ENCODE assay signal across 1 cellular context in the genomic region with DNA sequence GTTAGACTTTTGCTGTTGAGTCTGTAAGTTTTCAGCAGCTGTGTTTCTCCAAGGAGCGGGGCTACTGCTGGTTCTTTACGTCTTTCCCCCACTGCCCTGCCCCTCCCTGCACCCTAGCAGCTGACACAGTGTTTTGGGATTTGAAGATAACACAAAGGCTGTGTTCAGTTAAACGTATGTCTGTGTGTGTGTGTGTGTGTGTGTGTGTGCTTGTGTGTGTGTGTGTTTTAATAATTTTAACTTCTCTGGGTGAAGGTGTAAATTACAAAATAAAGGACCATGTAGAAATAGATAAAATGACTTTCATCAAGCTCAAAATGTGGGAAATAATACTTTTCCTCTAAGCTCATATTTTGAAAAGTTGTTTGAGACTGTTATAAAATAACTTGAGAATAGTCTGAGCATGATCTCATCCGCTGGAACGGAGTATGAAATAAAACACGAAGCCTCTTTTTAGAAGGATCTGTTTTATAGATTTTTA.
TF ChIP-seq lines count a peak whose summit lies in the region.

No MANE protein-coding gene starts in this region.

TF ChIP-seq in HEK293, 187 proteins besides CTCF, POLR2A, EP300 and RAD21 (continued from another document):
- TF ChIP-seq ZNF24 (tag by site-specific recombination; IDR thresholded peaks at IDR 0.05): peak; percentile 51; the same call in 1 of the 2 replicates
- TF ChIP-seq ZNF843 (tag by site-specific recombination; IDR thresholded peaks at IDR 0.05): 0 out of 2 replicates have a peak, but pooled peaks have one; percentile 39
- no peak for TF ChIP-seq FEZF1 (tag by site-specific recombination; IDR thresholded peaks at IDR 0.05)
- no peak for TF ChIP-seq MEIS1 (CRISPR knock-in tag; IDR thresholded peaks at IDR 0.05; ENCODE audit: borderline replicate concordance)
- TF ChIP-seq ZNF324 (tag by site-specific recombination; IDR thresholded peaks at IDR 0.05): peak; percentile 73
- TF ChIP-seq ZNF660 (tag by site-specific recombination; IDR thresholded peaks at IDR 0.05): no peak
- TF ChIP-seq MZF1 (tag by site-specific recombination; IDR thresholded peaks at IDR 0.05; ENCODE audit: borderline replicate concordance): no peak
- TF ChIP-seq ZNF623 (tag by site-specific recombination; IDR thresholded peaks at IDR 0.05): no peak
- no peak for TF ChIP-seq ZNF341 (tag by site-specific recombination; IDR thresholded peaks at IDR 0.05; ENCODE audit: low read depth)
- peak; percentile 53; the same call in 1 of the 2 replicates for TF ChIP-seq HOXD13 (CRISPR knock-in tag; IDR thresholded peaks at IDR 0.05; ENCODE audit: borderline replicate concordance)
- no peak for TF ChIP-seq ZNF19 (tag by site-specific recombination; IDR thresholded peaks at IDR 0.05; ENCODE audit: low read depth)
- peak; percentile 65 for TF ChIP-seq ZNF558 (tag by site-specific recombination; IDR thresholded peaks at IDR 0.05)
- no peak for TF ChIP-seq ZNF10 (tag by site-specific recombination; IDR thresholded peaks at IDR 0.05)
- no peak for TF ChIP-seq SALL2 (tag by site-specific recombination; IDR thresholded peaks at IDR 0.05; ENCODE audit: borderline replicate concordance)
- peak; percentile 85 for TF ChIP-seq ZNF501 (tag by site-specific recombination; IDR thresholded peaks at IDR 0.05)
- TF ChIP-seq, protein P1, sequence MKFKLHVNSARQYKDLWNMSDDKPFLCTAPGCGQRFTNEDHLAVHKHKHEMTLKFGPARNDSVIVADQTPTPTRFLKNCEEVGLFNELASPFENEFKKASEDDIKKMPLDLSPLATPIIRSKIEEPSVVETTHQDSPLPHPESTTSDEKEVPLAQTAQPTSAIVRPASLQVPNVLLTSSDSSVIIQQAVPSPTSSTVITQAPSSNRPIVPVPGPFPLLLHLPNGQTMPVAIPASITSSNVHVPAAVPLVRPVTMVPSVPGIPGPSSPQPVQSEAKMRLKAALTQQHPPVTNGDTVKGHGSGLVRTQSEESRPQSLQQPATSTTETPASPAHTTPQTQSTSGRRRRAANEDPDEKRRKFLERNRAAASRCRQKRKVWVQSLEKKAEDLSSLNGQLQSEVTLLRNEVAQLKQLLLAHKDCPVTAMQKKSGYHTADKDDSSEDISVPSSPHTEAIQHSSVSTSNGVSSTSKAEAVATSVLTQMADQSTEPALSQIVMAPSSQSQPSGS (tag by site-specific recombination; IDR thresholded peaks at IDR 0.05; ENCODE audit: low read depth): 0 out of 2 replicates have a peak, but pooled peaks have one; percentile 37
- no peak for TF ChIP-seq SP3 (tag by site-specific recombination; IDR thresholded peaks at IDR 0.05)
- TF ChIP-seq, protein P2, sequence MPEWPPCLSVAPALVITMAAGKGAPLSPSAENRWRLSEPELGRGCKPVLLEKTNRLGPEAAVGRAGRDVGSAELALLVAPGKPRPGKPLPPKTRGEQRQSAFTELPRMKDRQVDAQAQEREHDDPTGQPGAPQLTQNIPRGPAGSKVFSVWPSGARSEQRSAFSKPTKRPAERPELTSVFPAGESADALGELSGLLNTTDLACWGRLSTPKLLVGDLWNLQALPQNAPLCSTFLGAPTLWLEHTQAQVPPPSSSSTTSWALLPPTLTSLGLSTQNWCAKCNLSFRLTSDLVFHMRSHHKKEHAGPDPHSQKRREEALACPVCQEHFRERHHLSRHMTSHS (tag by site-specific recombination; IDR thresholded peaks at IDR 0.05): no peak
- no peak for TF ChIP-seq ZNF155 (tag by site-specific recombination; IDR thresholded peaks at IDR 0.05)
- TF ChIP-seq ZBTB1 (tag by site-specific recombination; IDR thresholded peaks at IDR 0.05): no peak; the same call in 1 of the 2 replicates
- TF ChIP-seq ZNF114 (tag by site-specific recombination; IDR thresholded peaks at IDR 0.05): no peak
- no peak for TF ChIP-seq GLI4 (tag by site-specific recombination; IDR thresholded peaks at IDR 0.05)
- no peak for TF ChIP-seq ZBTB48 (tag by site-specific recombination; IDR thresholded peaks at IDR 0.05)
- no peak for TF ChIP-seq ZNF266 (tag by site-specific recombination; IDR thresholded peaks at IDR 0.05; ENCODE audit: low read depth)
- TF ChIP-seq KLF1 (tag by site-specific recombination; IDR thresholded peaks at IDR 0.05): peak; percentile 52
- TF ChIP-seq, protein P3, sequence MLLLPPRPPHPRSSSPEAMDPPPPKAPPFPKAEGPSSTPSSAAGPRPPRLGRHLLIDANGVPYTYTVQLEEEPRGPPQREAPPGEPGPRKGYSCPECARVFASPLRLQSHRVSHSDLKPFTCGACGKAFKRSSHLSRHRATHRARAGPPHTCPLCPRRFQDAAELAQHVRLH (tag by site-specific recombination; IDR thresholded peaks at IDR 0.05): no peak
- no peak for TF ChIP-seq ZNF394 (tag by site-specific recombination; IDR thresholded peaks at IDR 0.05; ENCODE audit: borderline replicate concordance)
- no peak for TF ChIP-seq ZNF571 (tag by site-specific recombination; IDR thresholded peaks at IDR 0.05)
- TF ChIP-seq, protein P4, sequence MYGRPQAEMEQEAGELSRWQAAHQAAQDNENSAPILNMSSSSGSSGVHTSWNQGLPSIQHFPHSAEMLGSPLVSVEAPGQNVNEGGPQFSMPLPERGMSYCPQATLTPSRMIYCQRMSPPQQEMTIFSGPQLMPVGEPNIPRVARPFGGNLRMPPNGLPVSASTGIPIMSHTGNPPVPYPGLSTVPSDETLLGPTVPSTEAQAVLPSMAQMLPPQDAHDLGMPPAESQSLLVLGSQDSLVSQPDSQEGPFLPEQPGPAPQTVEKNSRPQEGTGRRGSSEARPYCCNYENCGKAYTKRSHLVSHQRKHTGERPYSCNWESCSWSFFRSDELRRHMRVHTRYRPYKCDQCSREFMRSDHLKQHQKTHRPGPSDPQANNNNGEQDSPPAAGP (tag by site-specific recombination; IDR thresholded peaks at IDR 0.05): no peak
- no peak for TF ChIP-seq ZNF202 (tag by site-specific recombination; IDR thresholded peaks at IDR 0.05; ENCODE audit: borderline replicate concordance)
- no peak for TF ChIP-seq ZNF239 (tag by site-specific recombination; IDR thresholded peaks at IDR 0.05)
- no peak for TF ChIP-seq SCRT2 (tag by site-specific recombination; IDR thresholded peaks at IDR 0.05)
- TF ChIP-seq, protein P5, sequence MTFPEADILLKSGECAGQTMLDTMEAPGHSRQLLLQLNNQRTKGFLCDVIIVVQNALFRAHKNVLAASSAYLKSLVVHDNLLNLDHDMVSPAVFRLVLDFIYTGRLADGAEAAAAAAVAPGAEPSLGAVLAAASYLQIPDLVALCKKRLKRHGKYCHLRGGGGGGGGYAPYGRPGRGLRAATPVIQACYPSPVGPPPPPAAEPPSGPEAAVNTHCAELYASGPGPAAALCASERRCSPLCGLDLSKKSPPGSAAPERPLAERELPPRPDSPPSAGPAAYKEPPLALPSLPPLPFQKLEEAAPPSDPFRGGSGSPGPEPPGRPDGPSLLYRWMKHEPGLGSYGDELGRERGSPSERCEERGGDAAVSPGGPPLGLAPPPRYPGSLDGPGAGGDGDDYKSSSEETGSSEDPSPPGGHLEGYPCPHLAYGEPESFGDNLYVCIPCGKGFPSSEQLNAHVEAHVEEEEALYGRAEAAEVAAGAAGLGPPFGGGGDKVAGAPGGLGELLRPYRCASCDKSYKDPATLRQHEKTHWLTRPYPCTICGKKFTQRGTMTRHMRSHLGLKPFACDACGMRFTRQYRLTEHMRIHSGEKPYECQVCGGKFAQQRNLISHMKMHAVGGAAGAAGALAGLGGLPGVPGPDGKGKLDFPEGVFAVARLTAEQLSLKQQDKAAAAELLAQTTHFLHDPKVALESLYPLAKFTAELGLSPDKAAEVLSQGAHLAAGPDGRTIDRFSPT (tag by site-specific recombination; IDR thresholded peaks at IDR 0.05): peak; percentile 64
- no peak for TF ChIP-seq ZNF707 (tag by site-specific recombination; IDR thresholded peaks at IDR 0.05)
- TF ChIP-seq, protein P6, sequence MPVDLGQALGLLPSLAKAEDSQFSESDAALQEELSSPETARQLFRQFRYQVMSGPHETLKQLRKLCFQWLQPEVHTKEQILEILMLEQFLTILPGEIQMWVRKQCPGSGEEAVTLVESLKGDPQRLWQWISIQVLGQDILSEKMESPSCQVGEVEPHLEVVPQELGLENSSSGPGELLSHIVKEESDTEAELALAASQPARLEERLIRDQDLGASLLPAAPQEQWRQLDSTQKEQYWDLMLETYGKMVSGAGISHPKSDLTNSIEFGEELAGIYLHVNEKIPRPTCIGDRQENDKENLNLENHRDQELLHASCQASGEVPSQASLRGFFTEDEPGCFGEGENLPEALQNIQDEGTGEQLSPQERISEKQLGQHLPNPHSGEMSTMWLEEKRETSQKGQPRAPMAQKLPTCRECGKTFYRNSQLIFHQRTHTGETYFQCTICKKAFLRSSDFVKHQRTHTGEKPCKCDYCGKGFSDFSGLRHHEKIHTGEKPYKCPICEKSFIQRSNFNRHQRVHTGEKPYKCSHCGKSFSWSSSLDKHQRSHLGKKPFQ (tag by site-specific recombination; IDR thresholded peaks at IDR 0.05): no peak
- TF ChIP-seq ZEB2 (tag by site-specific recombination; IDR thresholded peaks at IDR 0.05): peak; percentile 49; the same call in 1 of the 2 replicates
- no peak for TF ChIP-seq ZNF121 (tag by site-specific recombination; IDR thresholded peaks at IDR 0.05)
- TF ChIP-seq ZFP37 (tag by site-specific recombination; IDR thresholded peaks at IDR 0.05): peak; percentile 91
- TF ChIP-seq ZNF530 (tag by site-specific recombination; IDR thresholded peaks at IDR 0.05; ENCODE audit: low read depth): no peak
- TF ChIP-seq ZNF561 (tag by site-specific recombination; IDR thresholded peaks at IDR 0.05; ENCODE audit: borderline replicate concordance): no peak
- no peak for TF ChIP-seq ZNF596 (tag by site-specific recombination; IDR thresholded peaks at IDR 0.05)
- TF ChIP-seq MYNN (tag by site-specific recombination; IDR thresholded peaks at IDR 0.05; ENCODE audit: borderline replicate concordance): peak; percentile 99
- no peak for TF ChIP-seq ZNF416 (tag by site-specific recombination; IDR thresholded peaks at IDR 0.05)
- TF ChIP-seq GLI2 (tag by site-specific recombination; IDR thresholded peaks at IDR 0.05; ENCODE audit: borderline replicate concordance, low read depth): no peak
- TF ChIP-seq, protein P7, sequence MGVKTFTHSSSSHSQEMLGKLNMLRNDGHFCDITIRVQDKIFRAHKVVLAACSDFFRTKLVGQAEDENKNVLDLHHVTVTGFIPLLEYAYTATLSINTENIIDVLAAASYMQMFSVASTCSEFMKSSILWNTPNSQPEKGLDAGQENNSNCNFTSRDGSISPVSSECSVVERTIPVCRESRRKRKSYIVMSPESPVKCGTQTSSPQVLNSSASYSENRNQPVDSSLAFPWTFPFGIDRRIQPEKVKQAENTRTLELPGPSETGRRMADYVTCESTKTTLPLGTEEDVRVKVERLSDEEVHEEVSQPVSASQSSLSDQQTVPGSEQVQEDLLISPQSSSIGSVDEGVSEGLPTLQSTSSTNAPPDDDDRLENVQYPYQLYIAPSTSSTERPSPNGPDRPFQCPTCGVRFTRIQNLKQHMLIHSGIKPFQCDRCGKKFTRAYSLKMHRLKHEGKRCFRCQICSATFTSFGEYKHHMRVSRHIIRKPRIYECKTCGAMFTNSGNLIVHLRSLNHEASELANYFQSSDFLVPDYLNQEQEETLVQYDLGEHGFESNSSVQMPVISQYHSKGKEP (tag by site-specific recombination; IDR thresholded peaks at IDR 0.05): no peak
- TF ChIP-seq ZNF174 (tag by site-specific recombination; IDR thresholded peaks at IDR 0.05): no peak
- no peak for TF ChIP-seq ZNF521 (tag by site-specific recombination; IDR thresholded peaks at IDR 0.05)
- TF ChIP-seq YY1 (tag by site-specific recombination; IDR thresholded peaks at IDR 0.05): no peak
- TF ChIP-seq, protein P8, sequence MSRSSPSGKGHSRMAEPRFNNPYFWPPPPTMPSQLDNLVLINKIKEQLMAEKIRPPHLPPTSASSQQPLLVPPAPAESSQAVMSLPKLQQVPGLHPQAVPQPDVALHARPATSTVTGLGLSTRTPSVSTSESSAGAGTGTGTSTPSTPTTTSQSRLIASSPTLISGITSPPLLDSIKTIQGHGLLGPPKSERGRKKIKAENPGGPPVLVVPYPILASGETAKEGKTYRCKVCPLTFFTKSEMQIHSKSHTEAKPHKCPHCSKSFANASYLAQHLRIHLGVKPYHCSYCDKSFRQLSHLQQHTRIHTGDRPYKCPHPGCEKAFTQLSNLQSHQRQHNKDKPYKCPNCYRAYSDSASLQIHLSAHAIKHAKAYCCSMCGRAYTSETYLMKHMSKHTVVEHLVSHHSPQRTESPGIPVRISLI (tag by site-specific recombination; IDR thresholded peaks at IDR 0.05): no peak
- TF ChIP-seq, protein P9, sequence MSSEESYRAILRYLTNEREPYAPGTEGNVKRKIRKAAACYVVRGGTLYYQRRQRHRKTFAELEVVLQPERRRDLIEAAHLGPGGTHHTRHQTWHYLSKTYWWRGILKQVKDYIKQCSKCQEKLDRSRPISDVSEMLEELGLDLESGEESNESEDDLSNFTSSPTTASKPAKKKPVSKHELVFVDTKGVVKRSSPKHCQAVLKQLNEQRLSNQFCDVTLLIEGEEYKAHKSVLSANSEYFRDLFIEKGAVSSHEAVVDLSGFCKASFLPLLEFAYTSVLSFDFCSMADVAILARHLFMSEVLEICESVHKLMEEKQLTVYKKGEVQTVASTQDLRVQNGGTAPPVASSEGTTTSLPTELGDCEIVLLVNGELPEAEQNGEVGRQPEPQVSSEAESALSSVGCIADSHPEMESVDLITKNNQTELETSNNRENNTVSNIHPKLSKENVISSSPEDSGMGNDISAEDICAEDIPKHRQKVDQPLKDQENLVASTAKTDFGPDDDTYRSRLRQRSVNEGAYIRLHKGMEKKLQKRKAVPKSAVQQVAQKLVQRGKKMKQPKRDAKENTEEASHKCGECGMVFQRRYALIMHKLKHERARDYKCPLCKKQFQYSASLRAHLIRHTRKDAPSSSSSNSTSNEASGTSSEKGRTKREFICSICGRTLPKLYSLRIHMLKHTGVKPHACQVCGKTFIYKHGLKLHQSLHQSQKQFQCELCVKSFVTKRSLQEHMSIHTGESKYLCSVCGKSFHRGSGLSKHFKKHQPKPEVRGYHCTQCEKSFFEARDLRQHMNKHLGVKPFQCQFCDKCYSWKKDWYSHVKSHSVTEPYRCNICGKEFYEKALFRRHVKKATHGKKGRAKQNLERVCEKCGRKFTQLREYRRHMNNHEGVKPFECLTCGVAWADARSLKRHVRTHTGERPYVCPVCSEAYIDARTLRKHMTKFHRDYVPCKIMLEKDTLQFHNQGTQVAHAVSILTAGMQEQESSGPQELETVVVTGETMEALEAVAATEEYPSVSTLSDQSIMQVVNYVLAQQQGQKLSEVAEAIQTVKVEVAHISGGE (tag by site-specific recombination; conservative IDR thresholded peaks at IDR 0.05; ENCODE audit: low read depth): no peak
- no peak for TF ChIP-seq KLF10 (tag by site-specific recombination; IDR thresholded peaks at IDR 0.05)
- TF ChIP-seq PRDM1 (tag by site-specific recombination; IDR thresholded peaks at IDR 0.05): no peak
- TF ChIP-seq REPIN1 (tag by site-specific recombination; IDR thresholded peaks at IDR 0.05; ENCODE audit: low read depth): 0 out of 2 replicates have a peak, but pooled peaks have one; percentile 75
- 0 out of 2 replicates have a peak, but pooled peaks have one; percentile 18 for TF ChIP-seq ZBTB17 (tag by site-specific recombination; IDR thresholded peaks at IDR 0.05)
- no peak for TF ChIP-seq TRIM28 (IDR thresholded peaks at IDR 0.05; ENCODE audit: borderline replicate concordance, low read length)
- TF ChIP-seq ZNF214 (tag by site-specific recombination; IDR thresholded peaks at IDR 0.05; ENCODE audit: borderline replicate concordance): no peak
- no peak for TF ChIP-seq ZNF211 (tag by site-specific recombination; IDR thresholded peaks at IDR 0.05; ENCODE audit: low read depth)
- no peak for TF ChIP-seq ZNF112 (tag by site-specific recombination; IDR thresholded peaks at IDR 0.05)
